Comparison of ENCODE assay signal across 17 cellular contexts in the genomic region with DNA sequence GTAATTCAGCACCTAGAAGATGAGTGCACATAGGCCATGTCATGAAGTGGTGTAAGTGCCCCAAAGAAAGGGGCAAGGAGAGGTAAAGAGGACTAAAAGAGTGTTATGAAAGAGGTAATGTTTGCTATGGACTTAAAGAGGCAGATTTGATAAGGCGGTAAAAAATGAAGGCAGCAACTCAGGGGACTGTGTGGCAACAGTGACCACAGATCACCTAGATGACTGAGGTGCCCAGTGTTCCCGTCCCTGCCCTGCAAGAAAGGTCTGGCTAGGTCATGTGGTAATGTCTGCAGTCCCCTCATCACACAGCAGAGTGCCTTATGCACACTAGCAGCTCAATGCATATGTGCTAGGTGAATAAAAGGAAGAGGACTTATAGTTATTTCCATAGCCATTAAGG.
A peak's percentile ranks its signal among the peaks of the same experiment; 100 is the strongest.
DNase-seq lines count a peak whose midpoint lies in the region; ATAC-seq and TF ChIP-seq lines count a peak whose summit lies in the region.
"Had no signal": no experiment of that assay in that cellular context is flagged by ENCODE, and none has a peak within 500 bp of the region (broad histone marks: within the 10 kb centered on the region; RNA-seq: fewer than 3 reads in every experiment).

No MANE protein-coding gene starts in this region.

- TF ChIP-seq CTCF in WTC11 (IDR thresholded peaks at IDR 0.05) (no peak), lower lobe of right lung (IDR thresholded peaks at IDR 0.05) (no peak), upper lobe of right lung (IDR thresholded peaks at IDR 0.05) (no peak), HFFc6 (IDR thresholded peaks at IDR 0.05) (no peak)

- CTCF ChIA-PET in WTC11 (lab: Charles Lee) = no interaction called here

- DNase-seq in WTC11 (ENCODE audit: low spot score) = no peak
- no peak for DNase-seq in lower lobe of right lung
- DNase-seq in upper lobe of right lung = no peak
- DNase-seq in KG1 (lab: John Stamatoyannopoulos, UW) = no peak
- DNase-seq in HFFc6 = no peak
- DNase-seq: 8988T; ACHN; BE2C; Caco-2; Calu3; CD4-positive, alpha-beta T cell; CD8-positive, alpha-beta T cell; DMS79 treated with DMSO at 0.1 percent for 48 hours; GF-D8 had no signal

- H3K27ac ChIP-seq in lower lobe of right lung = no peak overlapping the region
- H3K27ac ChIP-seq in upper lobe of right lung = no peak overlapping the region
- H3K27ac ChIP-seq: BLaER1, C4-2B had no signal

- no peak overlapping the region for H3K27ac Mint-ChIP-seq in WTC11
- no peak overlapping the region for H3K27ac Mint-ChIP-seq in HFFc6
- H3K27ac Mint-ChIP-seq: CD4-positive, alpha-beta T cell; CD8-positive, alpha-beta T cell had no signal

- H3K27me3 Mint-ChIP-seq in WTC11 (ENCODE audit: low read depth) (no peaks in the 10 kb centered on the region), HFFc6 (ENCODE audit: insufficient read depth) (peaks cover 5% of the 10 kb centered on the region)
- H3K27me3 Mint-ChIP-seq: CD4-positive, alpha-beta T cell had no signal

- intact Hi-C loops in lower lobe of right lung (cut with DNase I) = no loop called here
- intact Hi-C loops in upper lobe of right lung (cut with DNase I) = no loop called here

- no peaks in the 10 kb centered on the region for H3K9me3 ChIP-seq in lower lobe of right lung
- H3K9me3 ChIP-seq in upper lobe of right lung = no peaks in the 10 kb centered on the region
- H3K9me3 ChIP-seq: BE2C, BLaER1, Caco-2 had no signal

- H3K27me3 ChIP-seq in lower lobe of right lung (ENCODE audit: low read depth) (no peaks in the 10 kb centered on the region), upper lobe of right lung (no peaks in the 10 kb centered on the region)
- H3K27me3 ChIP-seq: BE2C, BLaER1 had no signal

- H3K4me3 ChIP-seq in lower lobe of right lung (no peak overlapping the region), upper lobe of right lung (no peak overlapping the region)
- H3K4me3 ChIP-seq: BLaER1 had no signal

- H3K4me1 ChIP-seq in lower lobe of right lung = no peaks in the 10 kb centered on the region
- no peaks in the 10 kb centered on the region for H3K4me1 ChIP-seq in upper lobe of right lung
- H3K4me1 ChIP-seq: BLaER1, Caco-2 had no signal

- peak; percentile 38; the same call in 1 of the 2 replicates for ATAC-seq in WTC11
- ATAC-seq in lower lobe of right lung = peak; percentile 84 to 85
- ATAC-seq in upper lobe of right lung = peak; percentile 93
- ATAC-seq in HG03045 (IDR thresholded peaks at IDR 0.05; ENCODE audit: unreplicated experiment) = no peak
- ATAC-seq: CD8-positive, alpha-beta T cell had no signal

- H3K9me3 Mint-ChIP-seq in WTC11 = peaks cover 3% of the 10 kb centered on the region; the same call in 1 of the 2 replicates
- no peaks in the 10 kb centered on the region for H3K9me3 Mint-ChIP-seq in HFFc6
- H3K9me3 Mint-ChIP-seq: CD8-positive, alpha-beta T cell had no signal

- H3K4me1 Mint-ChIP-seq in WTC11 (peaks cover 19% of the 10 kb centered on the region), HFFc6 (ENCODE audit: low read depth) (no peaks in the 10 kb centered on the region)

- H3K36me3 ChIP-seq in lower lobe of right lung = no peaks in the 10 kb centered on the region
- no peaks in the 10 kb centered on the region for H3K36me3 ChIP-seq in upper lobe of right lung
- H3K36me3 ChIP-seq: BE2C, BLaER1 had no signal

- H3K4me3 Mint-ChIP-seq in WTC11 = no peak overlapping the region
- no peak overlapping the region for H3K4me3 Mint-ChIP-seq in HFFc6
- H3K4me3 Mint-ChIP-seq: CD4-positive, alpha-beta T cell; CD8-positive, alpha-beta T cell had no signal

- POLR2A ChIA-PET in WTC11 (lab: Charles Lee) = no interaction called here

- H3K36me3 Mint-ChIP-seq in WTC11 (no peaks in the 10 kb centered on the region), HFFc6 (ENCODE audit: low read depth) (no peaks in the 10 kb centered on the region)
- H3K36me3 Mint-ChIP-seq: CD8-positive, alpha-beta T cell had no signal

TF ChIP-seq in WTC11, 78 proteins besides CTCF, POLR2A, EP300 and RAD21:
- TF ChIP-seq, protein P1, sequence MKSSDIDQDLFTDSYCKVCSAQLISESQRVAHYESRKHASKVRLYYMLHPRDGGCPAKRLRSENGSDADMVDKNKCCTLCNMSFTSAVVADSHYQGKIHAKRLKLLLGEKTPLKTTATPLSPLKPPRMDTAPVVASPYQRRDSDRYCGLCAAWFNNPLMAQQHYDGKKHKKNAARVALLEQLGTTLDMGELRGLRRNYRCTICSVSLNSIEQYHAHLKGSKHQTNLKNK (CRISPR knock-in tag; IDR thresholded peaks at IDR 0.05) = no peak
- TF ChIP-seq, protein P2, sequence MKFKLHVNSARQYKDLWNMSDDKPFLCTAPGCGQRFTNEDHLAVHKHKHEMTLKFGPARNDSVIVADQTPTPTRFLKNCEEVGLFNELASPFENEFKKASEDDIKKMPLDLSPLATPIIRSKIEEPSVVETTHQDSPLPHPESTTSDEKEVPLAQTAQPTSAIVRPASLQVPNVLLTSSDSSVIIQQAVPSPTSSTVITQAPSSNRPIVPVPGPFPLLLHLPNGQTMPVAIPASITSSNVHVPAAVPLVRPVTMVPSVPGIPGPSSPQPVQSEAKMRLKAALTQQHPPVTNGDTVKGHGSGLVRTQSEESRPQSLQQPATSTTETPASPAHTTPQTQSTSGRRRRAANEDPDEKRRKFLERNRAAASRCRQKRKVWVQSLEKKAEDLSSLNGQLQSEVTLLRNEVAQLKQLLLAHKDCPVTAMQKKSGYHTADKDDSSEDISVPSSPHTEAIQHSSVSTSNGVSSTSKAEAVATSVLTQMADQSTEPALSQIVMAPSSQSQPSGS (CRISPR knock-in tag; IDR thresholded peaks at IDR 0.05; ENCODE audit: borderline replicate concordance, low read depth) = no peak
- TF ChIP-seq NFYB (CRISPR knock-in tag; conservative IDR thresholded peaks at IDR 0.05; ENCODE audit: low read depth) = no peak
- no peak for TF ChIP-seq GTF2I (CRISPR knock-in tag; conservative IDR thresholded peaks at IDR 0.05)
- no peak for TF ChIP-seq MXD4 (CRISPR knock-in tag; IDR thresholded peaks at IDR 0.05; ENCODE audit: borderline replicate concordance)
- no peak for TF ChIP-seq JUN (CRISPR knock-in tag; IDR thresholded peaks at IDR 0.05)
- no peak for TF ChIP-seq FOXK1 (CRISPR knock-in tag; IDR thresholded peaks at IDR 0.05)
- TF ChIP-seq, protein P3, sequence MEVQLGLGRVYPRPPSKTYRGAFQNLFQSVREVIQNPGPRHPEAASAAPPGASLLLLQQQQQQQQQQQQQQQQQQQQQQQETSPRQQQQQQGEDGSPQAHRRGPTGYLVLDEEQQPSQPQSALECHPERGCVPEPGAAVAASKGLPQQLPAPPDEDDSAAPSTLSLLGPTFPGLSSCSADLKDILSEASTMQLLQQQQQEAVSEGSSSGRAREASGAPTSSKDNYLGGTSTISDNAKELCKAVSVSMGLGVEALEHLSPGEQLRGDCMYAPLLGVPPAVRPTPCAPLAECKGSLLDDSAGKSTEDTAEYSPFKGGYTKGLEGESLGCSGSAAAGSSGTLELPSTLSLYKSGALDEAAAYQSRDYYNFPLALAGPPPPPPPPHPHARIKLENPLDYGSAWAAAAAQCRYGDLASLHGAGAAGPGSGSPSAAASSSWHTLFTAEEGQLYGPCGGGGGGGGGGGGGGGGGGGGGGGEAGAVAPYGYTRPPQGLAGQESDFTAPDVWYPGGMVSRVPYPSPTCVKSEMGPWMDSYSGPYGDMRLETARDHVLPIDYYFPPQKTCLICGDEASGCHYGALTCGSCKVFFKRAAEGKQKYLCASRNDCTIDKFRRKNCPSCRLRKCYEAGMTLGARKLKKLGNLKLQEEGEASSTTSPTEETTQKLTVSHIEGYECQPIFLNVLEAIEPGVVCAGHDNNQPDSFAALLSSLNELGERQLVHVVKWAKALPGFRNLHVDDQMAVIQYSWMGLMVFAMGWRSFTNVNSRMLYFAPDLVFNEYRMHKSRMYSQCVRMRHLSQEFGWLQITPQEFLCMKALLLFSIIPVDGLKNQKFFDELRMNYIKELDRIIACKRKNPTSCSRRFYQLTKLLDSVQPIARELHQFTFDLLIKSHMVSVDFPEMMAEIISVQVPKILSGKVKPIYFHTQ (CRISPR knock-in tag; IDR thresholded peaks at IDR 0.05) = no peak
- no peak for TF ChIP-seq SMAD3 (CRISPR knock-in tag; IDR thresholded peaks at IDR 0.05; ENCODE audit: borderline replicate concordance)
- TF ChIP-seq TCF7 (CRISPR knock-in tag; IDR thresholded peaks at IDR 0.05; ENCODE audit: low read depth) = no peak
- no peak for TF ChIP-seq ZNF671 (CRISPR knock-in tag; IDR thresholded peaks at IDR 0.05)
- TF ChIP-seq, protein P4, sequence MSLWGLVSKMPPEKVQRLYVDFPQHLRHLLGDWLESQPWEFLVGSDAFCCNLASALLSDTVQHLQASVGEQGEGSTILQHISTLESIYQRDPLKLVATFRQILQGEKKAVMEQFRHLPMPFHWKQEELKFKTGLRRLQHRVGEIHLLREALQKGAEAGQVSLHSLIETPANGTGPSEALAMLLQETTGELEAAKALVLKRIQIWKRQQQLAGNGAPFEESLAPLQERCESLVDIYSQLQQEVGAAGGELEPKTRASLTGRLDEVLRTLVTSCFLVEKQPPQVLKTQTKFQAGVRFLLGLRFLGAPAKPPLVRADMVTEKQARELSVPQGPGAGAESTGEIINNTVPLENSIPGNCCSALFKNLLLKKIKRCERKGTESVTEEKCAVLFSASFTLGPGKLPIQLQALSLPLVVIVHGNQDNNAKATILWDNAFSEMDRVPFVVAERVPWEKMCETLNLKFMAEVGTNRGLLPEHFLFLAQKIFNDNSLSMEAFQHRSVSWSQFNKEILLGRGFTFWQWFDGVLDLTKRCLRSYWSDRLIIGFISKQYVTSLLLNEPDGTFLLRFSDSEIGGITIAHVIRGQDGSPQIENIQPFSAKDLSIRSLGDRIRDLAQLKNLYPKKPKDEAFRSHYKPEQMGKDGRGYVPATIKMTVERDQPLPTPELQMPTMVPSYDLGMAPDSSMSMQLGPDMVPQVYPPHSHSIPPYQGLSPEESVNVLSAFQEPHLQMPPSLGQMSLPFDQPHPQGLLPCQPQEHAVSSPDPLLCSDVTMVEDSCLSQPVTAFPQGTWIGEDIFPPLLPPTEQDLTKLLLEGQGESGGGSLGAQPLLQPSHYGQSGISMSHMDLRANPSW (CRISPR knock-in tag; conservative IDR thresholded peaks at IDR 0.05; ENCODE audit: low read depth) = no peak
- no peak for TF ChIP-seq FOXP1 (CRISPR knock-in tag; IDR thresholded peaks at IDR 0.05; ENCODE audit: borderline replicate concordance)
- TF ChIP-seq KAT7 (CRISPR knock-in tag; IDR thresholded peaks at IDR 0.05; ENCODE audit: borderline replicate concordance) = no peak
